ENCODE assay signal across 8 cellular contexts in genomic region chr12:112013601-112014402, GRCh38. TPM values are rescaled to one million over a fixed set of nuclear protein-coding genes. Genes with fewer than 3 reads are reported as not detected.
DNase-seq lines count a peak whose midpoint lies in the region; ATAC-seq, FAIRE-seq and TF ChIP-seq lines count a peak whose summit lies in the region.

No MANE protein-coding gene starts in this region.

- WGBS in H1 (ENCODE audit: extremely low coverage in 1 of 2, insufficient coverage in 1 of 2, insufficient read length in 1 of 2, insufficient replicate concordance in 2 of 2, low coverage in 1 of 2, low lambda C conversion rate in 2 of 2, missing lambda C conversion rate in 1 of 2), 2 experiments: 2% methylated on average over 52 of the region's 54 CpGs; no CpG with 5 or more reads in 1 of the 2 experiments

- TF ChIP-seq RAD21 in H1 (IDR thresholded peaks at IDR 0.05 in 1 of 2, conservative IDR thresholded peaks at IDR 0.05 in 1 of 2; ENCODE audit: low read depth in 2 of 2, low read length in 2 of 2): no peak

- FAIRE-seq in H1 (lab: Jason Lieb, UNC): no peak

- H2AFZ ChIP-seq in ACC112 (ENCODE audit: low read length, unreplicated experiment): peak overlapping the region; percentile 96
- peak overlapping the region; percentile 8; the same call in 1 of the 2 replicates for H2AFZ ChIP-seq in H1 (ENCODE audit: low read length)

- TF ChIP-seq CTCF in H1 (IDR thresholded peaks at IDR 0.05; ENCODE audit: control extremely low read depth in 1 of 3, insufficient read depth in 1 of 3, low read depth in 1 of 3, low read length in 3 of 3) (no peak), mesothelial cell of epicardium (IDR thresholded peaks at IDR 0.05; ENCODE audit: unreplicated experiment) (peak; percentile 37)

- H2BK12ac ChIP-seq in H1 (ENCODE audit: low read depth, low read length): peak overlapping the region; percentile 82; the same call in 1 of the 2 replicates

- H3K9me3 Mint-ChIP-seq in mesothelial cell of epicardium: peaks cover 6% of the 10 kb centered on the region

- peak overlapping the region; percentile 84 to 89 (median 88) for H3K9ac ChIP-seq in H1 (replicated peaks in 1 of 4; ENCODE audit: extremely low read depth in 1 of 4, low read depth in 3 of 4, low read length in 3 of 4)

- peak overlapping the region; percentile 97; the same call in 1 of the 2 replicates for H4K8ac ChIP-seq in H1 (ENCODE audit: extremely low read depth, insufficient read depth, low read length)

- H2BK120ac ChIP-seq in H1 (replicated peaks; ENCODE audit: low read depth, low read length): no peak overlapping the region

- DNase-seq in NCI-H774 (lab: John Stamatoyannopoulos, UW) (peak; percentile 78), H1 (ENCODE audit: low read depth in 1 of 2, low spot score in 2 of 2) (peak; percentile 39 to 83), mesothelial cell of epicardium (ENCODE audit: low spot score in 2 of 2, unreplicated experiment in 2 of 2) (peak; percentile 27 to 55)
- peak; percentile 85 for DNase-seq in activated CD8-positive, alpha-beta memory T cell treated with anti-CD3 and anti-CD28 coated beads for 24 hours
- peak; percentile 63 to 65 for DNase-seq in stimulated activated CD8-positive, alpha-beta memory T cell treated with anti-CD3 and anti-CD28 coated beads, Interleukin-15, amount 100 ng/mL, for 48 hours (ENCODE audit: low read depth in 2 of 2)

- peak overlapping the region; percentile 85 for H4K5ac ChIP-seq in H1 (ENCODE audit: insufficient read length, low read depth, low read length)

- peak overlapping the region; percentile 66 to 90 for H3K4me2 ChIP-seq in H1 (ENCODE audit: insufficient read depth in 1 of 2, low read depth in 2 of 2, low read length in 2 of 2)

- H3K27ac ChIP-seq in ACC112 (ENCODE audit: low read depth, low read length) (peak overlapping the region; percentile 46), H1 (ENCODE audit: low read depth, low read length) (peak overlapping the region; percentile 81)

- peak overlapping the region; percentile 7; the same call in 1 of the 2 replicates for H2BK15ac ChIP-seq in H1 (ENCODE audit: low read length)

- H3K36me3 ChIP-seq in ACC112 (ENCODE audit: insufficient read depth, low read length) (peaks cover 12% of the 10 kb centered on the region; the same call in 1 of the 2 replicates), H1 (ENCODE audit: control insufficient read depth in 2 of 4, insufficient read depth in 4 of 4, low read length in 3 of 4) (peaks cover 2 to 25% (median 11%) of the 10 kb centered on the region in 4 experiments; a peak in 5 of 8 replicates)

- TF ChIP-seq POLR2A in GM18951 (IDR thresholded peaks at IDR 0.05; ENCODE audit: extremely low read depth, insufficient read depth, insufficient read length) (peak; percentile 66), H1 (IDR thresholded peaks at IDR 0.05; ENCODE audit: control extremely low read depth in 1 of 2, low read depth in 2 of 2, low read length in 2 of 2) (peak; percentile 60 to 67; a peak in 2 of 3 replicates)

- H4K91ac ChIP-seq in H1 (replicated peaks; ENCODE audit: insufficient read length, low read length): peak overlapping the region; percentile 85

- H2BK5ac ChIP-seq in H1 (ENCODE audit: low read depth, low read length): peak overlapping the region; percentile 93

- peak; percentile 3 for ATAC-seq in HG03457 (IDR thresholded peaks at IDR 0.05; ENCODE audit: unreplicated experiment)

- POLR2A ChIA-PET in H1 (lab: Charles Lee; ENCODE audit: partially characterized antibody): interaction anchor here (0.6 to 6.1 kb wide), 54 partner anchors 8 to 610 kb away, joined by 3 to 88 read pairs (median 5); partner anchors contain the start of genes ACAD10, ALDH2, BRAP and MAPKAPK5

- H3K79me1 ChIP-seq in H1 (ENCODE audit: low read depth, low read length): peaks cover 5% of the 10 kb centered on the region

- no peak overlapping the region for H3K23ac ChIP-seq in H1 (ENCODE audit: insufficient read length)

- H4K20me1 ChIP-seq in H1 (replicated peaks in 1 of 2; ENCODE audit: control insufficient read depth in 1 of 2, insufficient read depth in 2 of 2, low read length in 2 of 2): peaks cover 6 to 9% of the 10 kb centered on the region in 2 experiments

- H3K18ac ChIP-seq in H1 (ENCODE audit: extremely low read depth, low read length): peak overlapping the region; percentile 98; the same call in 1 of the 2 replicates

- CTCF ChIA-PET in H1 (lab: Charles Lee; ENCODE audit: partially characterized antibody): interaction anchor here (0.5 to 3.1 kb wide), 9 partner anchors 10 to 825 kb away, joined by 3 to 21 read pairs (median 5); no protein-coding TSS in a partner anchor

- no peaks in the 10 kb centered on the region for H3K9me3 ChIP-seq in H1 (ENCODE audit: insufficient read depth in 2 of 2, low read depth in 1 of 2, low read length in 1 of 2)

- no peak overlapping the region for H2BK20ac ChIP-seq in H1 (ENCODE audit: low read length)

- H3K4me1 ChIP-seq in ACC112 (ENCODE audit: control insufficient read depth, insufficient read depth, low read length, unreplicated experiment) (peaks cover 30% of the 10 kb centered on the region), H1 (replicated peaks in 1 of 4; ENCODE audit: control insufficient read depth in 3 of 4, insufficient read depth in 4 of 4, low read length in 3 of 4) (peaks cover 4 to 13% (median 5%) of the 10 kb centered on the region in 4 experiments)

- in situ Hi-C loops in GM18951 (cut with MboI; ENCODE audit: low sequenced_read_pairs, unreplicated experiment): no loop called here

- H2AK5ac ChIP-seq in H1 (ENCODE audit: low read depth, low read length): peak overlapping the region; percentile 46; the same call in 1 of the 2 replicates

- peak overlapping the region; percentile 86 for H3K4me3 Mint-ChIP-seq in mesothelial cell of epicardium

- H3K27me3 Mint-ChIP-seq in mesothelial cell of epicardium (ENCODE audit: low read depth): no peaks in the 10 kb centered on the region

- H3K27me3 ChIP-seq in ACC112 (ENCODE audit: insufficient read depth, low read length): no peaks in the 10 kb centered on the region
- no peaks in the 10 kb centered on the region for H3K27me3 ChIP-seq in H1 (replicated peaks in 1 of 4; ENCODE audit: control insufficient read depth in 3 of 4, extremely low read depth in 1 of 4, insufficient read depth in 3 of 4, low read length in 3 of 4)

- H3K23me2 ChIP-seq in H1 (ENCODE audit: low read depth, low read length): peaks cover 8% of the 10 kb centered on the region

- H3K14ac ChIP-seq in H1 (ENCODE audit: insufficient read length): no peak overlapping the region

- TF ChIP-seq EP300 in H1 (IDR thresholded peaks at IDR 0.05; ENCODE audit: borderline replicate concordance in 1 of 2, low read depth in 2 of 2, low read length in 2 of 2): no peak

- H3K4me3 ChIP-seq in ACC112 (ENCODE audit: low read depth, low read length) (peak overlapping the region; percentile 89), H1 (ENCODE audit: extremely low read depth in 1 of 4, insufficient read depth in 2 of 4, low read depth in 3 of 4, low read length in 4 of 4) (peak overlapping the region; percentile 77 to 96 (median 89))

- H3K27ac Mint-ChIP-seq in mesothelial cell of epicardium: peak overlapping the region; percentile 94

- H3K4me1 Mint-ChIP-seq in mesothelial cell of epicardium: peaks cover 35% of the 10 kb centered on the region

- H3K79me2 ChIP-seq in ACC112 (ENCODE audit: control insufficient read depth, insufficient read depth, low read length, unreplicated experiment) (peaks cover 57% of the 10 kb centered on the region), H1 (ENCODE audit: control insufficient read depth in 1 of 2, insufficient read depth in 2 of 2, low read length in 2 of 2) (peaks cover 20 to 64% of the 10 kb centered on the region in 2 experiments)

- peaks cover 12% of the 10 kb centered on the region for H3K36me3 Mint-ChIP-seq in mesothelial cell of epicardium

- peak overlapping the region; percentile 40 for H3K4ac ChIP-seq in H1 (replicated peaks; ENCODE audit: insufficient read length, low read depth, low read length)

- H3K56ac ChIP-seq in H1 (replicated peaks; ENCODE audit: insufficient read length, low read depth, low read length): peak overlapping the region; percentile 98

TF ChIP-seq in H1, 55 proteins besides CTCF, POLR2A, EP300 and RAD21 (continues in another document):
- TF ChIP-seq RBBP5 (IDR thresholded peaks at IDR 0.05; ENCODE audit: borderline replicate concordance, low read depth, low read length): no peak
- TF ChIP-seq KDM5A (IDR thresholded peaks at IDR 0.05; ENCODE audit: low read length): peak; percentile 51; the same call in 1 of the 2 replicates
- TF ChIP-seq ASH2L (IDR thresholded peaks at IDR 0.05; ENCODE audit: low read length): peak; percentile 34
- no peak for TF ChIP-seq CBX8 (IDR thresholded peaks at IDR 0.05; ENCODE audit: borderline replicate concordance, low read depth, low read length)
- TF ChIP-seq SUZ12 (IDR thresholded peaks at IDR 0.05; ENCODE audit: low read length): no peak
- TF ChIP-seq PHF8 (conservative IDR thresholded peaks at IDR 0.05; ENCODE audit: low read depth, low read length): peak; percentile 50
- peak; percentile 43 for TF ChIP-seq KDM4A (IDR thresholded peaks at IDR 0.05; ENCODE audit: low read depth, low read length, severe bottlenecking)
- no peak for TF ChIP-seq SAP30 (IDR thresholded peaks at IDR 0.05; ENCODE audit: insufficient read depth, insufficient replicate concordance, low read length)
- TF ChIP-seq TBP (IDR thresholded peaks at IDR 0.05; ENCODE audit: low read depth, low read length): peak; percentile 69

RNA-seq across cellular contexts. Expression of gene ERP29, which starts 0.6 kb away (rescaled TPM):
- 168 and 171 TPM in 2 replicates for total RNA-seq in H1 (2021; fragmentation: NEBNext Ultra II Directional; extraction: Animal tissue kit (Norgen Biotek cat#: 25700))
- 85.9 and 88.7 TPM in 2 replicates for polyA plus RNA-seq in H1 (2011; rRNA removed)
- 161 TPM for polyA plus RNA-seq in H1 (2011; cell fraction: cytosol; rRNA removed)
- 72.3 TPM for polyA plus RNA-seq in H1 (2011; cell fraction: nucleus; rRNA removed)
- 228 to 266 TPM (median 241 TPM) in 4 replicates for polyA plus RNA-seq in H1 (2012, experiment 1 of 2)
- 103 TPM for polyA plus RNA-seq in H1 (2012, experiment 2 of 2)
- 193 TPM for polyA plus RNA-seq in H1 (2013, experiment 1 of 2)
- polyA plus RNA-seq in H1 (2013, experiment 2 of 2): 244 TPM
- 47.7 and 48.4 TPM in 2 replicates for polyA minus RNA-seq in H1 (2011; rRNA and poly(A)+ RNA removed)
- polyA minus RNA-seq in H1 (2011; cell fraction: cytosol; rRNA and poly(A)+ RNA removed): 56.0 TPM
- polyA minus RNA-seq in H1 (2011; cell fraction: nucleus; rRNA and poly(A)+ RNA removed): 39.3 TPM
- total RNA-seq in mesothelial cell of epicardium: 96.6 to 97.6 TPM (median 97.5 TPM) in 3 replicates

RNA-seq across cellular contexts. Expression of gene TMEM116, which starts 0.8 kb away (rescaled TPM):
- 8.1 and 8.9 TPM in 2 replicates for total RNA-seq in H1 (2021; fragmentation: NEBNext Ultra II Directional; extraction: Animal tissue kit (Norgen Biotek cat#: 25700))
- 17.7 and 25.2 TPM in 2 replicates for polyA plus RNA-seq in H1 (2011; rRNA removed)
- 19.5 TPM for polyA plus RNA-seq in H1 (2011; cell fraction: cytosol; rRNA removed)
- 10.3 TPM for polyA plus RNA-seq in H1 (2011; cell fraction: nucleus; rRNA removed)
- 8.4 to 9.8 TPM (median 9.2 TPM) in 4 replicates for polyA plus RNA-seq in H1 (2012, experiment 1 of 2)
- polyA plus RNA-seq in H1 (2012, experiment 2 of 2): 1.8 TPM
- 9.6 TPM for polyA plus RNA-seq in H1 (2013, experiment 1 of 2)
- polyA plus RNA-seq in H1 (2013, experiment 2 of 2): 9.9 TPM
- polyA minus RNA-seq in H1 (2011; rRNA and poly(A)+ RNA removed): 19.2 and 24.1 TPM in 2 replicates
- polyA minus RNA-seq in H1 (2011; cell fraction: cytosol; rRNA and poly(A)+ RNA removed): 13.8 TPM
- 20.0 TPM for polyA minus RNA-seq in H1 (2011; cell fraction: nucleus; rRNA and poly(A)+ RNA removed)
- total RNA-seq in mesothelial cell of epicardium: 12.0 to 16.5 TPM (median 16.0 TPM) in 3 replicates

Comparison
In these comparisons a context has a peak if more than half of its experiments do, and no peak if none do; other contexts are left out.
1. Peak in every context shown above with its lines: DNase-seq, ATAC-seq, H3K4me3 ChIP-seq and H3K27ac ChIP-seq.